Comparison of ENCODE assay signal across 2 cellular contexts in the genomic region with DNA sequence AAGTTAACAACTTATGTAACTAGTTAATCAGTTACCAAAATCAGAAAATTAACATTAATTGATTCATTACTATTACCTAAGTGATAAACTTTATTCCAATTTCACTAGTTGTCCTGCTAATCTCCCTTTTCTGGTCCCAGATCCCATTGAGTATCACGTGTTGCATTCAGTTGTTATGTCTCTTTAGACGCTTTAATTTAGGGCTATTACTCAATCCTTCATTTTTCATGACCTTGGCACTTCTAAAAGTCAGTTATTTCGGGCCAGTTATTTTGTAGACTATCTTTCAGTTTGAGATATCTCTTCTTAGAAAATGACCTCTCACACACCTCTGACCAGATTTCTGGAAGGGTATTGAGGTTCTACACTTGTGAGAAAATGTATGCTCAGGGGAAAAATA.
TF ChIP-seq lines count a peak whose summit lies in the region.

No MANE protein-coding gene starts in this region.

TF ChIP-seq in A549, 52 proteins besides CTCF, POLR2A, EP300 and RAD21 (continued from another document):
- TF ChIP-seq, protein P1, sequence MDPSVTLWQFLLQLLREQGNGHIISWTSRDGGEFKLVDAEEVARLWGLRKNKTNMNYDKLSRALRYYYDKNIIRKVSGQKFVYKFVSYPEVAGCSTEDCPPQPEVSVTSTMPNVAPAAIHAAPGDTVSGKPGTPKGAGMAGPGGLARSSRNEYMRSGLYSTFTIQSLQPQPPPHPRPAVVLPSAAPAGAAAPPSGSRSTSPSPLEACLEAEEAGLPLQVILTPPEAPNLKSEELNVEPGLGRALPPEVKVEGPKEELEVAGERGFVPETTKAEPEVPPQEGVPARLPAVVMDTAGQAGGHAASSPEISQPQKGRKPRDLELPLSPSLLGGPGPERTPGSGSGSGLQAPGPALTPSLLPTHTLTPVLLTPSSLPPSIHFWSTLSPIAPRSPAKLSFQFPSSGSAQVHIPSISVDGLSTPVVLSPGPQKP (IDR thresholded peaks at IDR 0.05; ENCODE audit: low read depth, low read length), result no peak
- TF ChIP-seq MAFK (IDR thresholded peaks at IDR 0.05; ENCODE audit: partially characterized antibody) (no peak), HDAC2 (IDR thresholded peaks at IDR 0.05) (no peak), CBX2 (IDR thresholded peaks at IDR 0.05; ENCODE audit: borderline replicate concordance, low read depth) (no peak), EHF (CRISPR knock-in tag; IDR thresholded peaks at IDR 0.05) (no peak), MYC (IDR thresholded peaks at IDR 0.05; ENCODE audit: borderline replicate concordance, low read length) (no peak)

TF ChIP-seq in HepG2, 621 proteins besides CTCF, POLR2A, EP300 and RAD21 (continued from another document):
- TF ChIP-seq, protein P2, sequence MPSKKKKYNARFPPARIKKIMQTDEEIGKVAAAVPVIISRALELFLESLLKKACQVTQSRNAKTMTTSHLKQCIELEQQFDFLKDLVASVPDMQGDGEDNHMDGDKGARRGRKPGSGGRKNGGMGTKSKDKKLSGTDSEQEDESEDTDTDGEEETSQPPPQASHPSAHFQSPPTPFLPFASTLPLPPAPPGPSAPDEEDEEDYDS (CRISPR knock-in tag; IDR thresholded peaks at IDR 0.05), result no peak
- TF ChIP-seq, protein P3, sequence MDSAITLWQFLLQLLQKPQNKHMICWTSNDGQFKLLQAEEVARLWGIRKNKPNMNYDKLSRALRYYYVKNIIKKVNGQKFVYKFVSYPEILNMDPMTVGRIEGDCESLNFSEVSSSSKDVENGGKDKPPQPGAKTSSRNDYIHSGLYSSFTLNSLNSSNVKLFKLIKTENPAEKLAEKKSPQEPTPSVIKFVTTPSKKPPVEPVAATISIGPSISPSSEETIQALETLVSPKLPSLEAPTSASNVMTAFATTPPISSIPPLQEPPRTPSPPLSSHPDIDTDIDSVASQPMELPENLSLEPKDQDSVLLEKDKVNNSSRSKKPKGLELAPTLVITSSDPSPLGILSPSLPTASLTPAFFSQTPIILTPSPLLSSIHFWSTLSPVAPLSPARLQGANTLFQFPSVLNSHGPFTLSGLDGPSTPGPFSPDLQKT (CRISPR knock-in tag; IDR thresholded peaks at IDR 0.05; ENCODE audit: borderline replicate concordance), result no peak
- no peak for TF ChIP-seq ZMYM2 (CRISPR knock-in tag; IDR thresholded peaks at IDR 0.05)
- TF ChIP-seq, protein P4, sequence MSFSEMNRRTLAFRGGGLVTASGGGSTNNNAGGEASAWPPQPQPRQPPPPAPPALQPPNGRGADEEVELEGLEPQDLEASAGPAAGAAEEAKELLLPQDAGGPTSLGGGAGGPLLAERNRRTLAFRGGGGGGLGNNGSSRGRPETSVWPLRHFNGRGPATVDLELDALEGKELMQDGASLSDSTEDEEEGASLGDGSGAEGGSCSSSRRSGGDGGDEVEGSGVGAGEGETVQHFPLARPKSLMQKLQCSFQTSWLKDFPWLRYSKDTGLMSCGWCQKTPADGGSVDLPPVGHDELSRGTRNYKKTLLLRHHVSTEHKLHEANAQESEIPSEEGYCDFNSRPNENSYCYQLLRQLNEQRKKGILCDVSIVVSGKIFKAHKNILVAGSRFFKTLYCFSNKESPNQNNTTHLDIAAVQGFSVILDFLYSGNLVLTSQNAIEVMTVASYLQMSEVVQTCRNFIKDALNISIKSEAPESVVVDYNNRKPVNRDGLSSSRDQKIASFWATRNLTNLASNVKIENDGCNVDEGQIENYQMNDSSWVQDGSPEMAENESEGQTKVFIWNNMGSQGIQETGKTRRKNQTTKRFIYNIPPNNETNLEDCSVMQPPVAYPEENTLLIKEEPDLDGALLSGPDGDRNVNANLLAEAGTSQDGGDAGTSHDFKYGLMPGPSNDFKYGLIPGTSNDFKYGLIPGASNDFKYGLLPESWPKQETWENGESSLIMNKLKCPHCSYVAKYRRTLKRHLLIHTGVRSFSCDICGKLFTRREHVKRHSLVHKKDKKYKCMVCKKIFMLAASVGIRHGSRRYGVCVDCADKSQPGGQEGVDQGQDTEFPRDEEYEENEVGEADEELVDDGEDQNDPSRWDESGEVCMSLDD (CRISPR knock-in tag; IDR thresholded peaks at IDR 0.05; ENCODE audit: borderline replicate concordance), result no peak
- no peak for TF ChIP-seq ZNF331 (CRISPR knock-in tag; IDR thresholded peaks at IDR 0.05)
- no peak for TF ChIP-seq ZNF460 (CRISPR knock-in tag; IDR thresholded peaks at IDR 0.05; ENCODE audit: borderline replicate concordance)
- no peak for TF ChIP-seq ATF7 (IDR thresholded peaks at IDR 0.05)
- no peak for TF ChIP-seq ATF7 (CRISPR knock-in tag; IDR thresholded peaks at IDR 0.05)
- no peak for TF ChIP-seq HDAC6 (IDR thresholded peaks at IDR 0.05; ENCODE audit: low read depth, low read length)
- TF ChIP-seq NRL (CRISPR knock-in tag; IDR thresholded peaks at IDR 0.05; ENCODE audit: borderline replicate concordance), result no peak
- TF ChIP-seq ZNF552 (CRISPR knock-in tag; IDR thresholded peaks at IDR 0.05; ENCODE audit: borderline replicate concordance), result no peak
